Comparison of ENCODE assay signal across 16 cellular contexts in the genomic region with DNA sequence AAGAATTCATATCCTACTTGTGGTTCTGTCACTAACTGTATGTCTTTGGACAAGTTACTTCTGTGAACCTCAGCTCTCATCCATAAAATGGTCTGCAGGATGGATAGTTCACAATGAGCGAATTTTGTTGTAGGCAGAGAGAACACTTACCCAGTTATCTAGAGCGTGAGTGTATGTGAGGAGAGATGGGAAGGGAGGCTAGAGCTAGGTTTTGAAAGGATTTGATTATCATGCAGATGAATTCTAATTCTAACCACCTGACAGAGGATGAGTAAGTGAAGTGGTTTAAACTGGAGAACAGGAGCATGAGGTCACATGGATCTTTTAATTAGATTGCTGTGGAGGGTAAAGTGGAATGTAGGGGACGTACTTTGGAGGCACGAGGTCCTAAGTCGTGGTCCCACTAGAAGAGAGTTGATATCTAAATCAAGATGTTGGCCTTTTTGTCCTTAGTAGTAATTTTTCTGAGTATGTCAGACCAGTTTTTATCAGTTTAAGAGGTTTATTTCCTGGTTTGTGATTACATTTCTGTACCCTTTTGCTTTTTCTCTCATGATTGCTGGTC. TPM values are rescaled to one million over a fixed set of nuclear protein-coding genes. Genes with fewer than 3 reads are reported as not detected.
A peak's percentile ranks its signal among the peaks of the same experiment; 100 is the strongest.
DNase-seq lines count a peak whose midpoint lies in the region; ATAC-seq and TF ChIP-seq lines count a peak whose summit lies in the region.
"Had no signal": no experiment of that assay in that cellular context is flagged by ENCODE, and none has a peak within 500 bp of the region (broad histone marks: within the 10 kb centered on the region; RNA-seq: fewer than 3 reads in every experiment).

No MANE protein-coding gene starts in this region.

- H3K4me1 ChIP-seq in ES-I3 (ENCODE audit: insufficient read depth, low read length) (peaks cover 52% of the 10 kb centered on the region), IMR-90 (ENCODE audit: control insufficient read depth, insufficient read depth, low read length) (peaks cover 2% of the 10 kb centered on the region; the same call in 1 of the 2 replicates), mesendoderm (ENCODE audit: control insufficient read depth, low read depth, low read length) (peaks cover 8% of the 10 kb centered on the region), lower lobe of right lung (peaks cover 52% of the 10 kb centered on the region)

- H2BK15ac ChIP-seq in IMR-90 (ENCODE audit: low read depth, low read length) (no peak overlapping the region), mesendoderm (replicated peaks; ENCODE audit: low read depth) (no peak overlapping the region)

- no peak overlapping the region for H4K91ac ChIP-seq in IMR-90 (ENCODE audit: insufficient read depth, low read depth, low read length)

- H3K36me3 Mint-ChIP-seq in central memory CD8-positive, alpha-beta T cell (ENCODE audit: insufficient read depth) = peaks cover 7% of the 10 kb centered on the region

- H3K27ac Mint-ChIP-seq in central memory CD8-positive, alpha-beta T cell (ENCODE audit: low read depth) = no peak overlapping the region
- H3K27ac Mint-ChIP-seq: activated T-helper 1 cell treated with anti-CD3 and anti-CD28 coated beads, Interleukin-12 subunit alpha, Interleukin-12 subunit beta, Interleukin-2, Interleukin-4 antibody, amounts not matched to agents 30 ng/mL and 10 ng/mL and 1 ng/mL, durations not matched to agents 14 hours and 24 hours and 36 hours; T-helper 1 cell treated with Interleukin-12 subunit alpha and Interleukin-12 subunit beta and Interleukin-4 antibody, amounts not matched to agents 30 μg/mL and 1 μg/mL, for 36 hours had no signal

- H3K56ac ChIP-seq in IMR-90 (ENCODE audit: extremely low read depth, insufficient read depth, low read length) (no peak overlapping the region), mesendoderm (ENCODE audit: low read length) (no peak overlapping the region)

- no peak overlapping the region for H2BK20ac ChIP-seq in IMR-90 (ENCODE audit: low read depth, low read length)

- H2AK5ac ChIP-seq in IMR-90 (ENCODE audit: low read depth, low read length) = no peak overlapping the region
- H2AK5ac ChIP-seq in mesendoderm (ENCODE audit: low read length) = no peak overlapping the region

- H3K4me1 Mint-ChIP-seq in central memory CD8-positive, alpha-beta T cell = peaks cover 67% of the 10 kb centered on the region

- POLR2A ChIA-PET in IMR-90 (lab: Charles Lee; ENCODE audit: unreplicated experiment) = no interaction called here

- in situ Hi-C loops in IMR-90 (cut with MboI; ENCODE audit: low sequenced_read_pairs) = no loop called here

- TF ChIP-seq CTCF in IMR-90 (conservative IDR thresholded peaks at IDR 0.05; ENCODE audit: low read depth, low read length) = no peak
- no peak for TF ChIP-seq CTCF in lower lobe of right lung (IDR thresholded peaks at IDR 0.05)

- H3K9ac ChIP-seq in ES-I3 (ENCODE audit: low read depth, low read length) (peak overlapping the region; percentile 38), IMR-90 (ENCODE audit: low read depth, low read length) (no peak overlapping the region), mesendoderm (ENCODE audit: low read length) (no peak overlapping the region)
- H3K9ac ChIP-seq: BLaER1 had no signal

- BruUV-seq in IMR-90 (replicated peaks; lab: Mats Ljungman, UMichigan) = no TSS peak

- H3K4me3 ChIP-seq in IMR-90 (ENCODE audit: insufficient read depth, low read depth, low read length) = no peak overlapping the region
- no peak overlapping the region for H3K4me3 ChIP-seq in mesendoderm (ENCODE audit: low read length)
- H3K4me3 ChIP-seq in lower lobe of right lung = no peak overlapping the region
- H3K4me3 ChIP-seq: BLaER1, left ventricle myocardium inferior, spleen had no signal

- TF ChIP-seq POLR2A in IMR-90 (IDR thresholded peaks at IDR 0.05; ENCODE audit: low read depth, low read length) = no peak

- H3K9me1 ChIP-seq in IMR-90 (ENCODE audit: insufficient read depth, low read length) = peaks cover 7% of the 10 kb centered on the region; the same call in 1 of the 2 replicates

- no peak for TF ChIP-seq RAD21 in IMR-90 (IDR thresholded peaks at IDR 0.05; ENCODE audit: low read length)

- H4K5ac ChIP-seq in IMR-90 (ENCODE audit: low read depth, low read length) (no peak overlapping the region), mesendoderm (ENCODE audit: low read length) (no peak overlapping the region)

- CTCF ChIA-PET in IMR-90 (lab: Yijun Ruan, JAX) = interaction anchor here (1.4 kb wide), 1 partner anchor 182 kb away, joined by 4 read pairs; no protein-coding TSS in a partner anchor

- peak overlapping the region; percentile 54; the same call in 1 of the 2 replicates for H3K23ac ChIP-seq in IMR-90 (ENCODE audit: low read depth, low read length)
- H3K23ac ChIP-seq in mesendoderm (ENCODE audit: low read length) = no peak overlapping the region

- no peak overlapping the region for H3K4ac ChIP-seq in IMR-90 (ENCODE audit: low read depth, low read length)
- no peak overlapping the region for H3K4ac ChIP-seq in mesendoderm (ENCODE audit: low read depth, low read length)

- H3K27me3 ChIP-seq in IMR-90 (ENCODE audit: control insufficient read depth, insufficient read depth, low read length) (no peaks in the 10 kb centered on the region), mesendoderm (ENCODE audit: insufficient read depth, low read length, poor library complexity) (no peaks in the 10 kb centered on the region), lower lobe of right lung (ENCODE audit: low read depth) (no peaks in the 10 kb centered on the region)
- H3K27me3 ChIP-seq: BLaER1, spleen had no signal

- no peak overlapping the region for H3K27ac ChIP-seq in IMR-90 (ENCODE audit: insufficient read depth, low read length)
- H3K27ac ChIP-seq in mesendoderm (ENCODE audit: low read depth, low read length) = no peak overlapping the region
- no peak overlapping the region for H3K27ac ChIP-seq in lower lobe of right lung
- H3K27ac ChIP-seq: BLaER1, left ventricle myocardium inferior, spleen had no signal

- H3K4me2 ChIP-seq in IMR-90 (ENCODE audit: low read depth, low read length) (no peak overlapping the region; the same call in 1 of the 2 replicates), mesendoderm (ENCODE audit: low read length) (no peak overlapping the region)
- H3K4me2 ChIP-seq: BLaER1 had no signal

- H3K36me3 ChIP-seq in ES-I3 (ENCODE audit: insufficient read depth, low read length) = no peaks in the 10 kb centered on the region
- H3K36me3 ChIP-seq in IMR-90 (ENCODE audit: control insufficient read depth, insufficient read depth, low read length) = no peaks in the 10 kb centered on the region
- no peaks in the 10 kb centered on the region for H3K36me3 ChIP-seq in mesendoderm (ENCODE audit: control insufficient read depth, insufficient read depth, low read length)
- no peaks in the 10 kb centered on the region for H3K36me3 ChIP-seq in lower lobe of right lung
- H3K36me3 ChIP-seq: left ventricle myocardium inferior, spleen had no signal

- intact Hi-C loops in IMR-90 (cut with micrococcal nuclease) (no loop called here), lower lobe of right lung (cut with DNase I) (no loop called here)

- H3K79me1 ChIP-seq in IMR-90 (ENCODE audit: low read depth in 1 of 2, low read length in 2 of 2) = peaks cover 9 to 58% of the 10 kb centered on the region in 2 experiments; a peak in 3 of 4 replicates
- H3K79me1 ChIP-seq in mesendoderm (ENCODE audit: low read length) = peaks cover 11% of the 10 kb centered on the region

- no peaks in the 10 kb centered on the region for H3K27me3 Mint-ChIP-seq in central memory CD8-positive, alpha-beta T cell
- H3K27me3 Mint-ChIP-seq: effector memory CD8-positive, alpha-beta T cell had no signal

- H4K8ac ChIP-seq in IMR-90 (ENCODE audit: low read depth in 2 of 2, low read length in 2 of 2) (no peak overlapping the region), mesendoderm (ENCODE audit: low read depth, low read length) (no peak overlapping the region)

- peak overlapping the region; percentile 10 for H3K4me3 Mint-ChIP-seq in central memory CD8-positive, alpha-beta T cell
- H3K4me3 Mint-ChIP-seq: activated T-helper 1 cell treated with anti-CD3 and anti-CD28 coated beads, Interleukin-12 subunit alpha, Interleukin-12 subunit beta, Interleukin-2, Interleukin-4 antibody, amounts not matched to agents 30 ng/mL and 10 ng/mL and 1 ng/mL, durations not matched to agents 14 hours and 24 hours and 36 hours; neural crest cell; T-helper 1 cell treated with Interleukin-12 subunit alpha and Interleukin-12 subunit beta and Interleukin-4 antibody, amounts not matched to agents 30 μg/mL and 1 μg/mL, for 36 hours had no signal

- H4K20me1 ChIP-seq in IMR-90 (ENCODE audit: insufficient read depth, low read length) = peaks cover 42% of the 10 kb centered on the region; the same call in 1 of the 2 replicates

- no peak overlapping the region for H2AFZ ChIP-seq in IMR-90 (replicated peaks; ENCODE audit: low read length, poor library complexity)

- peaks cover 58% of the 10 kb centered on the region for H3K79me2 ChIP-seq in mesendoderm (ENCODE audit: control insufficient read depth, insufficient read depth, low read length)

- H2AK9ac ChIP-seq in IMR-90 (replicated peaks; ENCODE audit: low read depth, low read length, poor library complexity) = no peak overlapping the region

- DNase-seq in IMR-90 = no peak
- DNase-seq in central memory CD8-positive, alpha-beta T cell (ENCODE audit: low spot score in 2 of 2) = no peak
- DNase-seq in mesendoderm = peak; percentile 89
- DNase-seq in lower lobe of right lung = no peak
- no peak for DNase-seq in NCI-H774 (lab: John Stamatoyannopoulos, UW)
- DNase-seq: activated CD4-positive, alpha-beta T cell treated with anti-CD3 and anti-CD28 coated beads, Interleukin-2, amount 50 U/mL, for 1 hour; effector memory CD8-positive, alpha-beta T cell; left ventricle myocardium inferior; spleen had no signal

- H3K9me3 ChIP-seq in ES-I3 (ENCODE audit: control insufficient read depth, insufficient read depth, low read length) = no peaks in the 10 kb centered on the region
- H3K9me3 ChIP-seq in IMR-90 (ENCODE audit: control insufficient read depth, insufficient read depth, low read length) = no peaks in the 10 kb centered on the region
- H3K9me3 ChIP-seq in lower lobe of right lung = no peaks in the 10 kb centered on the region
- H3K9me3 ChIP-seq: BLaER1, left ventricle myocardium inferior, spleen had no signal

- dilution Hi-C loops in IMR-90 (cut with HindIII; ENCODE audit: low sequenced_read_pairs, unreplicated experiment) = no loop called here

- H2BK120ac ChIP-seq in IMR-90 (ENCODE audit: low read depth, low read length) (no peak overlapping the region), mesendoderm (ENCODE audit: low read depth, low read length) (no peak overlapping the region)

- no peak overlapping the region for H2BK5ac ChIP-seq in IMR-90 (ENCODE audit: low read depth, low read length, poor library complexity, severe bottlenecking)
- H2BK5ac ChIP-seq in mesendoderm (ENCODE audit: low read length) = no peak overlapping the region

- no peak overlapping the region for H3K18ac ChIP-seq in IMR-90 (ENCODE audit: low read depth, low read length)
- peak overlapping the region; percentile 51 for H3K18ac ChIP-seq in mesendoderm (ENCODE audit: low read length)

- no peaks in the 10 kb centered on the region for H3K9me3 Mint-ChIP-seq in central memory CD8-positive, alpha-beta T cell
- H3K9me3 Mint-ChIP-seq: activated T-helper 1 cell treated with anti-CD3 and anti-CD28 coated beads, Interleukin-12 subunit alpha, Interleukin-12 subunit beta, Interleukin-2, Interleukin-4 antibody, amounts not matched to agents 30 ng/mL and 10 ng/mL and 1 ng/mL, durations not matched to agents 14 hours and 24 hours and 36 hours; effector memory CD8-positive, alpha-beta T cell; neural crest cell; T-helper 1 cell treated with Interleukin-12 subunit alpha and Interleukin-12 subunit beta and Interleukin-4 antibody, amounts not matched to agents 30 μg/mL and 1 μg/mL, for 36 hours had no signal

- H3K14ac ChIP-seq in IMR-90 (replicated peaks; ENCODE audit: low read depth, low read length) = 0 out of 2 replicates have a peak overlapping the region, but pooled peaks have one; percentile 12

- 100% methylated on average over 1 of the region's 5 CpGs; no CpG with 5 or more reads in 1 of the 2 experiments for WGBS in IMR-90 (ENCODE audit: extremely low coverage in 2 of 2, insufficient read length in 1 of 2), 2 experiments
- no CpG with 5 or more reads among the region's 5 CpGs for WGBS in mesendoderm (ENCODE audit: extremely low coverage, insufficient coverage, low lambda C conversion rate)

- no peak for ATAC-seq in IMR-90 (ENCODE audit: low read depth)
- ATAC-seq in central memory CD8-positive, alpha-beta T cell (replicated peaks; ENCODE audit: extremely low read depth, poor library complexity, severe bottlenecking) = no peak
- no peak for ATAC-seq in HG03442 (IDR thresholded peaks at IDR 0.05; ENCODE audit: unreplicated experiment)
- ATAC-seq in lower lobe of right lung = no peak
- ATAC-seq in GM18502 (IDR thresholded peaks at IDR 0.05; ENCODE audit: poor library complexity, unreplicated experiment) = no peak
- ATAC-seq: effector memory CD8-positive, alpha-beta T cell had no signal

RNA-seq across cellular contexts. Expression of a gene that starts 5.0 kb away (rescaled TPM):
- total RNA-seq in IMR-90 (2012; rRNA removed) = 21.5 and 31.7 TPM in 2 replicates
- 9.3 and 11.4 TPM in 2 replicates for polyA plus RNA-seq in IMR-90 (2012; rRNA removed)
- 1.7 and 2.7 TPM in 2 replicates for polyA plus RNA-seq in IMR-90 (2012; cell fraction: cytosol; rRNA removed)
- 1.7 and 14.9 TPM in 2 replicates for polyA plus RNA-seq in IMR-90 (2012; cell fraction: nucleus; rRNA removed; ENCODE audit: low replicate concordance)
- 20.4 TPM for polyA plus RNA-seq in mesendoderm (2013, experiment 1 of 2)
- 19.6 TPM for polyA plus RNA-seq in mesendoderm (2013, experiment 2 of 2)
- total RNA-seq in lower lobe of right lung = 32.5 TPM
